In genomic region chr1:150362721-150363425, GRCh38 we compare ENCODE assay signal across 8 cellular contexts. TPM values are rescaled to one million over a fixed set of nuclear protein-coding genes. Genes with fewer than 3 reads are reported as not detected.
A peak's percentile ranks its signal among the peaks of the same experiment; 100 is the strongest.
DNase-seq lines count a peak whose midpoint lies in the region; ATAC-seq and TF ChIP-seq lines count a peak whose summit lies in the region.

No MANE protein-coding gene starts in this region.

- whole genome bisulfite sequencing in liver: 72% methylated on average over 22 of the region's 22 CpGs

- H3K9me3 Mint-ChIP-seq in activated naive CD8-positive, alpha-beta T cell treated with anti-CD3 and anti-CD28 coated beads, Interleukin-2, amount 10 ng/mL, durations not matched to agents 7 days and 5 days: no peaks in the 10 kb centered on the region

- peak overlapping the region; percentile 73 for H2AFZ ChIP-seq in DND-41 (ENCODE audit: low read depth, low read length)

- peak overlapping the region; percentile 87 for H3K9ac ChIP-seq in DND-41 (ENCODE audit: low read depth, low read length)
- peak overlapping the region in 1 of 2 donors; percentile 75 for H3K9ac ChIP-seq in liver (ENCODE audit: low read depth in 1 of 2, low read length in 2 of 2)
- H3K9ac ChIP-seq in subcutaneous abdominal adipose tissue (ENCODE audit: low read length in 5 of 5): peak overlapping the region in 3 of 5 donors; percentile 63 to 74 (median 64)

- TF ChIP-seq RAD21 in liver (IDR thresholded peaks at IDR 0.05): no peak

- TF ChIP-seq CTCF in DND-41 (IDR thresholded peaks at IDR 0.05; ENCODE audit: borderline replicate concordance, extremely low read depth, low read length, poor library complexity, severe bottlenecking) (no peak), liver (IDR thresholded peaks at IDR 0.05; ENCODE audit: low read depth, low read length, missing input control) (no peak)

- H3K4me3 ChIP-seq in DND-41 (ENCODE audit: low read depth in 1 of 2, low read length in 2 of 2) (peak overlapping the region; percentile 17 to 65; a peak in 3 of 4 replicates), liver (ENCODE audit: low read depth in 1 of 3, low read length in 3 of 3) (peak overlapping the region; percentile 74 to 97 (median 81)), subcutaneous abdominal adipose tissue (ENCODE audit: low read depth in 1 of 5, low read length in 5 of 5) (peak overlapping the region; percentile 67 to 96 (median 89))

- H3K27ac ChIP-seq in DND-41 (ENCODE audit: low read length): peak overlapping the region; percentile 96
- peak overlapping the region; percentile 97 to 98 for H3K27ac ChIP-seq in liver (ENCODE audit: low read depth in 1 of 2, low read length in 2 of 2)
- H3K27ac ChIP-seq in subcutaneous abdominal adipose tissue (ENCODE audit: low read depth, low read length): peak overlapping the region; percentile 99

- H3K36me3 ChIP-seq in DND-41 (ENCODE audit: insufficient read depth, low read length) (no peaks in the 10 kb centered on the region; the same call in 1 of the 2 replicates), liver (ENCODE audit: control insufficient read depth in 4 of 4, insufficient read depth in 3 of 4, low read depth in 1 of 4, low read length in 3 of 4) (no peaks in the 10 kb centered on the region), subcutaneous abdominal adipose tissue (ENCODE audit: control insufficient read depth in 5 of 5, insufficient read depth in 5 of 5, low read length in 5 of 5) (no peaks in the 10 kb centered on the region)

- peaks cover 41% of the 10 kb centered on the region for H3K79me2 ChIP-seq in DND-41 (ENCODE audit: insufficient read depth, low read length)

- peak overlapping the region; percentile 100 for H3K4me3 Mint-ChIP-seq in activated naive CD8-positive, alpha-beta T cell treated with anti-CD3 and anti-CD28 coated beads, Interleukin-2, amount 10 ng/mL, durations not matched to agents 7 days and 5 days

- H3K9me3 ChIP-seq in DND-41 (ENCODE audit: insufficient read depth, low read length, severe bottlenecking) (no peaks in the 10 kb centered on the region), liver (ENCODE audit: control insufficient read depth in 4 of 4, low read length in 3 of 4) (no peaks in the 10 kb centered on the region), subcutaneous abdominal adipose tissue (ENCODE audit: control insufficient read depth in 5 of 5, low read length in 5 of 5) (no peaks in the 10 kb centered on the region)

- peaks cover 32% of the 10 kb centered on the region for H3K4me1 ChIP-seq in DND-41 (ENCODE audit: insufficient read depth, low read length)
- peaks cover 0 to 10% (median 6%) of the 10 kb centered on the region in 4 donors for H3K4me1 ChIP-seq in liver (ENCODE audit: control insufficient read depth in 4 of 4, insufficient read depth in 4 of 4, low read length in 3 of 4)
- H3K4me1 ChIP-seq in subcutaneous abdominal adipose tissue (ENCODE audit: control insufficient read depth in 5 of 5, insufficient read depth in 5 of 5, low read length in 5 of 5): peaks cover 2 to 38% (median 26%) of the 10 kb centered on the region in 5 donors

- H3K27me3 ChIP-seq in DND-41 (ENCODE audit: insufficient read depth, low read length, poor library complexity) (no peaks in the 10 kb centered on the region), liver (ENCODE audit: control insufficient read depth in 4 of 4, insufficient read depth in 4 of 4, low read length in 3 of 4) (no peaks in the 10 kb centered on the region), subcutaneous abdominal adipose tissue (ENCODE audit: control insufficient read depth in 5 of 5, insufficient read depth in 4 of 5, low read length in 5 of 5) (peaks cover 0 to 2% (median 0%) of the 10 kb centered on the region in 5 donors)

- no peaks in the 10 kb centered on the region; the same call in 1 of the 2 replicates for H4K20me1 ChIP-seq in DND-41 (ENCODE audit: insufficient read depth, low read length)

- no peaks in the 10 kb centered on the region for H3K27me3 Mint-ChIP-seq in activated naive CD8-positive, alpha-beta T cell treated with anti-CD3 and anti-CD28 coated beads, Interleukin-2, amount 10 ng/mL, durations not matched to agents 7 days and 5 days

- H3K27ac Mint-ChIP-seq in activated naive CD8-positive, alpha-beta T cell treated with anti-CD3 and anti-CD28 coated beads, Interleukin-2, amount 10 ng/mL, durations not matched to agents 7 days and 5 days: peak overlapping the region; percentile 99

- H3K4me1 Mint-ChIP-seq in activated naive CD8-positive, alpha-beta T cell treated with anti-CD3 and anti-CD28 coated beads, Interleukin-2, amount 10 ng/mL, durations not matched to agents 7 days and 5 days: peaks cover 23% of the 10 kb centered on the region

- POLR2A ChIA-PET in activated naive CD8-positive, alpha-beta T cell treated with anti-CD3 and anti-CD28 coated beads, Interleukin-2, amount 10 ng/mL, durations not matched to agents 7 days and 5 days (lab: Charles Lee): interaction anchor here (0.8 to 2.8 kb wide), 13 partner anchors 8 to 475 kb away, joined by 3 to 11 read pairs (median 5); partner anchors contain the start of genes ANP32E, APH1A, GOLPH3L and MCL1

- peaks cover 11% of the 10 kb centered on the region for H3K36me3 Mint-ChIP-seq in activated naive CD8-positive, alpha-beta T cell treated with anti-CD3 and anti-CD28 coated beads, Interleukin-2, amount 10 ng/mL, durations not matched to agents 7 days and 5 days

- DNase-seq in DND-41 (no peak), NCI-H187 (lab: John Stamatoyannopoulos, UW) (peak; percentile 53 to 97), cortex of kidney (lab: John Stamatoyannopoulos, UW) (no peak), MV-4-11 (lab: John Stamatoyannopoulos, UW) (no peak)
- DNase-seq in activated naive CD8-positive, alpha-beta T cell treated with anti-CD3 and anti-CD28 coated beads, Interleukin-2, amount 10 ng/mL, durations not matched to agents 7 days and 5 days: no peak

- peak overlapping the region; percentile 69 for H3K4me2 ChIP-seq in DND-41 (ENCODE audit: insufficient read depth, low read length)

- ATAC-seq in DND-41 (ENCODE audit: insufficient read depth, low read depth) (no peak), HG03571 (IDR thresholded peaks at IDR 0.05; ENCODE audit: unreplicated experiment) (no peak)
- ATAC-seq in activated naive CD8-positive, alpha-beta T cell treated with anti-CD3 and anti-CD28 coated beads, Interleukin-2, amount 10 ng/mL, durations not matched to agents 7 days and 5 days (ENCODE audit: low read depth): no peak

TF ChIP-seq in liver, 16 proteins besides CTCF, POLR2A, EP300 and RAD21:
- no peak for TF ChIP-seq FOXA2 (IDR thresholded peaks at IDR 0.05)
- no peak for TF ChIP-seq JUND (IDR thresholded peaks at IDR 0.05)
- TF ChIP-seq TAF1 (conservative IDR thresholded peaks at IDR 0.05): no peak
- TF ChIP-seq RXRA (IDR thresholded peaks at IDR 0.05): no peak
- no peak for TF ChIP-seq EGR1 (IDR thresholded peaks at IDR 0.05; ENCODE audit: low read depth in 2 of 2)
- TF ChIP-seq GABPA (IDR thresholded peaks at IDR 0.05 in 1 of 2, conservative IDR thresholded peaks at IDR 0.05 in 1 of 2): no peak
- TF ChIP-seq NR2F2 (IDR thresholded peaks at IDR 0.05): no peak
- no peak for TF ChIP-seq HNF4A (conservative IDR thresholded peaks at IDR 0.05)
- TF ChIP-seq SP1 (IDR thresholded peaks at IDR 0.05): no peak

RNA-seq across cellular contexts. Expression of gene RPRD2, which starts 1.1 kb away (rescaled TPM):
- total RNA-seq in activated naive CD8-positive, alpha-beta T cell treated with anti-CD3 and anti-CD28 coated beads, Interleukin-2, amount 10 ng/mL, durations not matched to agents 7 days and 5 days: 10 to 100 TPM; 42.2 to 42.3 TPM
- total RNA-seq in liver: 1 to 10 TPM; 8.8 to 9.7 TPM
- 1 to 10 TPM; 5.4 to 7.2 TPM for polyA plus RNA-seq in liver

RNA-seq across cellular contexts. Expression of gene PRPF3, which starts 41.5 kb away (rescaled TPM):
- total RNA-seq in activated naive CD8-positive, alpha-beta T cell treated with anti-CD3 and anti-CD28 coated beads, Interleukin-2, amount 10 ng/mL, durations not matched to agents 7 days and 5 days: 100 to 1,000 TPM; 103 to 110 TPM
- 10 to 100 TPM; 16.7 to 32.8 TPM for total RNA-seq in liver
- 10 to 100 TPM in 1 of 2 donors, 1 to 10 TPM in 1; 9.9 to 14.9 TPM for polyA plus RNA-seq in liver

Comparison
In these comparisons a context has a peak if more than half of its experiments do, and no peak if none do; other contexts are left out.
1. DNase-seq: peak in NCI-H187 (2 of 2); none in DND-41 (single experiment), activated naive CD8-positive, alpha-beta T cell treated with anti-CD3 and anti-CD28 coated beads, Interleukin-2, amount 10 ng/mL, durations not matched to agents 7 days and 5 days (single experiment), cortex of kidney (single experiment) and MV-4-11 (single experiment).
2. RNA of gene RPRD2, which starts 1.1 kb away (total RNA-seq): 42.2 to 42.3 TPM in activated naive CD8-positive, alpha-beta T cell treated with anti-CD3 and anti-CD28 coated beads, Interleukin-2, amount 10 ng/mL, durations not matched to agents 7 days and 5 days; 8.8 to 9.7 TPM in liver; every median in the first group is over 4 times any median in the second.
3. Peak in every context shown above with its lines, with median percentiles within 50 percentile points of each other: H3K27ac ChIP-seq and H3K4me3 ChIP-seq.